23 cellular contexts compared by ENCODE assay signal in the genomic region with DNA sequence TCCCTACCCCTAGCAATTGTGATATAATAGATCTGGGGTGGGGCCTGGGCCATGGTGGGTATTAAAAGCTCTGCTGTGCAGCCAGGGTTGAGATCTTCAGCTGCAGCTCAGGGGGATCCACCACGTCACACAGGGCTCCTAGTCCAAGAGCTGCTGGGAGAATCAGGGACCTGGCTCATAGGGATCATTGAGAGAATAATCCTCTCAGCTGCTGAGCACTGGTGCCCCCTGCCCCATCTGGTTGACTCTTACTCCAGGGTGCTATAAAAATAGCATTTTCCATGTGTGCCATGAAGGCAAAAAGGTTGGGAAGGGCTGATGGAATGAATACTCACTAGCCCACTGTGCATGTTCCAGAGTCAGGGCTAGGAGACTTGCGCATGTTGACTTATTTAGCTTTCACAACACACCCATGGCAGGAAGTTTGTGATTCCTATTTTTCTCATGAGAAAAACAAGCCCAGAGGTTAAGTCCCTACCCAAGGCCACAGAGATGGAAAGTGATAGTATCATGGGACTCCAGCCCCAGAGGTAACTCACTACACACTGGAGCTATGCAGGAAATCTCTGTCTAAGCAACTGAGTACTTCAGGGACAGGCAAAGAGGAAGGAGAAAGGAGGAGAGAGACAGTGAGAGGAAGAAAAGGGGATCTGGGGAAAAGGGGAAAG.
"Had no signal": no experiment of that assay in that cellular context is flagged by ENCODE, and none has a peak within 500 bp of the region (broad histone marks: within the 10 kb centered on the region; RNA-seq: fewer than 3 reads in every experiment).

No MANE protein-coding gene starts in this region.

- H3K9me3 ChIP-seq: ascending aorta, gastroesophageal sphincter, heart left ventricle, mucosa of descending colon, psoas muscle, tibial nerve, vagina had no signal

- H3K4me1 ChIP-seq: ascending aorta, gastroesophageal sphincter, tibial nerve, vagina had no signal

- H2AFZ ChIP-seq: neural progenitor cell had no signal

- H3K27ac Mint-ChIP-seq: activated naive CD4-positive, alpha-beta T cell treated with anti-CD3 and anti-CD28 coated beads, Interleukin-2, amount 50 U/mL, for 24 hours; activated T-cell treated with anti-CD3 and anti-CD28 coated beads, Interleukin-2, amount 50 U/mL, for 72 hours; neural progenitor cell had no signal

- H3K4me3 ChIP-seq: ascending aorta, gastroesophageal sphincter, heart left ventricle, mucosa of descending colon, neural progenitor cell, psoas muscle, smooth muscle cell, tibial nerve, vagina had no signal

- H3K27me3 Mint-ChIP-seq: activated naive CD4-positive, alpha-beta T cell treated with anti-CD3 and anti-CD28 coated beads, Interleukin-2, amount 50 U/mL, for 24 hours had no signal

- DNase-seq: activated CD4-positive, CD25-positive, alpha-beta regulatory T cell treated with anti-CD3 and anti-CD28 coated beads, Interleukin-2, amount 50 U/mL, for 72 hours; activated gamma-delta T cell; activated T-cell treated with anti-CD3 and anti-CD28 coated beads, Interleukin-2, amount 50 U/mL, for 72 hours; cerebellar nuclear complex; cortex of kidney; heart left ventricle; kidney; mesenchymal stem cell; mucosa of descending colon; naive B cell; psoas muscle; stimulated activated CD4-positive, alpha-beta T cell treated with anti-CD3 and anti-CD28 coated beads, Interleukin-4, amount 100 ng/mL, for 4 hours; stimulated activated naive CD4-positive, alpha-beta T cell; T-helper 9 cell had no signal

- H3K27ac ChIP-seq: ascending aorta, gastroesophageal sphincter, neural progenitor cell, psoas muscle, tibial nerve, vagina had no signal

- H3K4me3 Mint-ChIP-seq: activated naive CD4-positive, alpha-beta T cell treated with anti-CD3 and anti-CD28 coated beads, Interleukin-2, amount 50 U/mL, for 24 hours; activated T-cell treated with anti-CD3 and anti-CD28 coated beads, Interleukin-2, amount 50 U/mL, for 72 hours; naive B cell; neural progenitor cell had no signal

- H3K36me3 Mint-ChIP-seq: activated naive CD4-positive, alpha-beta T cell treated with anti-CD3 and anti-CD28 coated beads, Interleukin-2, amount 50 U/mL, for 24 hours; naive B cell; neural progenitor cell had no signal

- H3K4me2 ChIP-seq: neural progenitor cell, smooth muscle cell had no signal

- FAIRE-seq: endometrium, kidney had no signal

- ATAC-seq: activated T-cell treated with anti-CD3 and anti-CD28 coated beads, Interleukin-2, amount 50 U/mL, for 72 hours; gastroesophageal sphincter; mucosa of descending colon; psoas muscle; sciatic nerve had no signal

- H3K9me3 Mint-ChIP-seq: activated naive CD4-positive, alpha-beta T cell treated with anti-CD3 and anti-CD28 coated beads, Interleukin-2, amount 50 U/mL, for 24 hours; activated T-cell treated with anti-CD3 and anti-CD28 coated beads, Interleukin-2, amount 50 U/mL, for 72 hours; neural progenitor cell had no signal

- H3K9ac ChIP-seq: neural progenitor cell had no signal

- H3K36me3 ChIP-seq: ascending aorta, gastroesophageal sphincter, neural progenitor cell had no signal

- H3K27me3 ChIP-seq: ascending aorta, gastroesophageal sphincter, heart left ventricle, neural progenitor cell, tibial nerve, vagina had no signal
